ENCODE assay signal across 13 cellular contexts in the genomic region with DNA sequence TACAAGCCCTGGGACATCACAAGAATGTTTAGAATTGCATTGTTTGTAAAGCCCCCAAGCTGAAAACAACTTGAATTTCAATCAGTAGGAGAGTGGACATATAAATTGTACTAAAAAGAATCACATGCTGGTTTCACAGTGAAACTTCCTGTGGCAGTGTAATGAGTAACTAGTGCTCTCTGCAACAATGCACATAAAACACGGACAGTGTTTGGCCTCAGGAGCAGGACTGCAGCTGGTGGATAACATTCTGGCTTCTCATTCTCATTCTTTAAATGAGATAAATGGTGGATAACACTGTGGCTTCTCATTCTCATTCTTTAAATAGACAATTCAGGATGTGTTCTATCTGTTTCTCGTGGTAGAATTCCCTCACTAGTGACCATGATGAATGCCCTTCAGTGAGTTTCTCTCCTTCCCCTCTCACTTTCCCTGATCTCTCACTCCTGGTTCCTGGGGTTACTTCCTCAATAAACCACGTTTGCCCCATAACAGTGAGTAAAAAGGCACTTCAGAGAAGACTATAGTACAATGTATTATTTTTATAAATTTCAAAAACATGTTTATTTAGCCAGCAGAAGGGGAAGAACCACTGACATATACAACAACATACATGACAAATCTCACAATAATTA. TPM values are rescaled to one million over a fixed set of nuclear protein-coding genes. Genes with fewer than 3 reads are reported as not detected.
DNase-seq lines count a peak whose midpoint lies in the region; ATAC-seq and TF ChIP-seq lines count a peak whose summit lies in the region.
"Had no signal": no experiment of that assay in that cellular context is flagged by ENCODE, and none has a peak within 500 bp of the region (broad histone marks: within the 10 kb centered on the region; RNA-seq: fewer than 3 reads in every experiment).

No MANE protein-coding gene starts in this region.

- no peak overlapping the region for H3K4me3 ChIP-seq in hepatocyte
- H3K4me3 ChIP-seq in coronary artery = no peak overlapping the region

- 31% methylated on average over 3 of the region's 3 CpGs for WGBS in hepatocyte (ENCODE audit: low lambda C conversion rate, missing lambda C conversion rate)

- H3K9me2 ChIP-seq in hepatocyte (replicated peaks; ENCODE audit: insufficient read depth) = no peaks in the 10 kb centered on the region

- no peaks in the 10 kb centered on the region for H3K27me3 ChIP-seq in hepatocyte

- no peaks in the 10 kb centered on the region for H3K36me3 ChIP-seq in hepatocyte (replicated peaks; ENCODE audit: insufficient read depth, low read depth)

- H3K27ac ChIP-seq in hepatocyte = peak overlapping the region; percentile 58
- H3K27ac ChIP-seq in coronary artery = no peak overlapping the region

- H4K20me1 ChIP-seq in hepatocyte (ENCODE audit: insufficient read depth, poor library complexity, severe bottlenecking) = no peaks in the 10 kb centered on the region

- ATAC-seq in GM21447 (IDR thresholded peaks at IDR 0.05; ENCODE audit: unreplicated experiment) = peak; percentile 88
- ATAC-seq in HG03354 (IDR thresholded peaks at IDR 0.05; ENCODE audit: poor library complexity, severe bottlenecking, unreplicated experiment) = peak; percentile 98

- peak overlapping the region; percentile 45 for H3K4me2 ChIP-seq in hepatocyte

- DNase-seq in DMS53 treated with DMSO at 0.1 percent for 48 hours (lab: John Stamatoyannopoulos, UW; ENCODE audit: unreplicated experiment) = peak; percentile 29
- peak; percentile 46 for DNase-seq in hepatocyte (ENCODE audit: low spot score)
- no peak for DNase-seq in middle frontal gyrus (ENCODE audit: extremely low spot score, low spot score)
- no peak for DNase-seq in coronary artery (ENCODE audit: low spot score)
- no peak for DNase-seq in activated CD4-positive, alpha-beta T cell treated with anti-CD3 and anti-CD28 coated beads, Interleukin-2, amount 50 U/mL, for 4 hours
- no peak for DNase-seq in 8988T
- DNase-seq: effector CD8-positive, alpha-beta T cell; KG1; retina; stimulated activated naive CD4-positive, alpha-beta T cell; T1000 had no signal

- H3K9me3 ChIP-seq in hepatocyte (ENCODE audit: low read depth) = no peaks in the 10 kb centered on the region

- TF ChIP-seq CTCF in hepatocyte (IDR thresholded peaks at IDR 0.05; ENCODE audit: poor library complexity) (no peak), coronary artery (IDR thresholded peaks at IDR 0.05) (no peak)

- peak overlapping the region; percentile 27 for H2AFZ ChIP-seq in hepatocyte

- no peaks in the 10 kb centered on the region for H3K79me2 ChIP-seq in hepatocyte

- H3K4me1 ChIP-seq in hepatocyte (ENCODE audit: insufficient read depth) = peaks cover 4% of the 10 kb centered on the region

RNA-seq across cellular contexts. Expression of a gene that starts 59.9 kb away (rescaled TPM):
- 0.43 and 1.2 TPM in 2 replicates for total RNA-seq in hepatocyte
- 0.57 and 1.5 TPM in 2 replicates for polyA plus RNA-seq in hepatocyte

Comparison
In these comparisons a context has a peak if more than half of its experiments do, and no peak if none do; other contexts are left out.
1. DNase-seq: peak in DMS53 treated with DMSO at 0.1 percent for 48 hours (single experiment) and hepatocyte (single experiment); none in middle frontal gyrus (single experiment), coronary artery (single experiment), activated CD4-positive, alpha-beta T cell treated with anti-CD3 and anti-CD28 coated beads, Interleukin-2, amount 50 U/mL, for 4 hours (0 of 2) and 8988T (single experiment).